Comparison of ENCODE assay signal across 17 cellular contexts in genomic region chr2:10222-10875, GRCh38. TPM values are rescaled to one million over a fixed set of nuclear protein-coding genes. Genes with fewer than 3 reads are reported as not detected.
DNase-seq lines count a peak whose midpoint lies in the region; ATAC-seq, FAIRE-seq and TF ChIP-seq lines count a peak whose summit lies in the region.
"Had no signal": no experiment of that assay in that cellular context is flagged by ENCODE, and none has a peak within 500 bp of the region (broad histone marks: within the 10 kb centered on the region; RNA-seq: fewer than 3 reads in every experiment).

No MANE protein-coding gene starts in this region.

- no peak for TF ChIP-seq CTCF in A549 (IDR thresholded peaks at IDR 0.05)
- TF ChIP-seq CTCF in fibroblast of the aortic adventitia (IDR thresholded peaks at IDR 0.05; ENCODE audit: insufficient read depth, low read length) = no peak
- no peak for TF ChIP-seq CTCF in nephron progenitor cell (IDR thresholded peaks at IDR 0.05)

- H3K4me2 ChIP-seq in A549 = no peak overlapping the region
- H3K4me2 ChIP-seq: PC-9 had no signal

- no peak for TF ChIP-seq POLR2A in A549 (IDR thresholded peaks at IDR 0.05; ENCODE audit: low read length)

- no peaks in the 10 kb centered on the region for H3K36me3 Mint-ChIP-seq in nephron progenitor cell (ENCODE audit: low read depth)
- H3K36me3 Mint-ChIP-seq: T-cell had no signal

- H3K4me1 ChIP-seq in A549 = no peaks in the 10 kb centered on the region
- H3K4me1 ChIP-seq: BE2C, parathyroid adenoma had no signal

- no peak for FAIRE-seq in A549 (lab: Jason Lieb, UNC)
- FAIRE-seq: astrocyte had no signal

- H3K27ac Mint-ChIP-seq in nephron progenitor cell = no peak overlapping the region
- H3K27ac Mint-ChIP-seq: T-cell had no signal

- H3K4me1 Mint-ChIP-seq in nephron progenitor cell = no peaks in the 10 kb centered on the region
- H3K4me1 Mint-ChIP-seq: T-cell had no signal

- H3K4me3 ChIP-seq in A549 (no peak overlapping the region), fibroblast of the aortic adventitia (ENCODE audit: low read depth, low read length) (no peak overlapping the region)
- H3K4me3 ChIP-seq: PC-9 had no signal

- WGBS in A549 (ENCODE audit: missing lambda C conversion rate) = 88% methylated on average over 32 of the region's 42 CpGs

- CTCF ChIA-PET in A549 (lab: Yijun Ruan, JAX) = no interaction called here

- peaks cover 12% of the 10 kb centered on the region for H3K27me3 Mint-ChIP-seq in nephron progenitor cell (ENCODE audit: low read depth, poor library complexity)

- peaks cover 8% of the 10 kb centered on the region; the same call in 1 of the 3 replicates for H3K9me3 ChIP-seq in A549
- H3K9me3 ChIP-seq: BE2C had no signal

- no peak for TF ChIP-seq EP300 in A549 (IDR thresholded peaks at IDR 0.05)

- H3K4me3 Mint-ChIP-seq in nephron progenitor cell = peak overlapping the region; percentile 70
- H3K4me3 Mint-ChIP-seq: T-cell had no signal

- POLR2A ChIA-PET in A549 (lab: Yijun Ruan, JAX) = no interaction called here

- no peak for TF ChIP-seq RAD21 in A549 (conservative IDR thresholded peaks at IDR 0.05 in 1 of 2, IDR thresholded peaks at IDR 0.05 in 1 of 2)

- DNase-seq in A549 (ENCODE audit: low read depth in 1 of 2, low spot score in 1 of 2) = no peak
- DNase-seq in NCI-H1694 (lab: John Stamatoyannopoulos, UW) = peak; percentile 28
- DNase-seq in fibroblast of the aortic adventitia (ENCODE audit: low read depth) = peak; percentile 3
- DNase-seq in nephron progenitor cell = peak; percentile 29
- DNase-seq in NCI-H1417 treated with DMSO at 0.1 percent for 48 hours (lab: John Stamatoyannopoulos, UW) = no peak
- DNase-seq in NCI-H2029 treated with DMSO at 0.1 percent for 48 hours (lab: John Stamatoyannopoulos, UW) = no peak
- DNase-seq: activated CD4-positive, alpha-beta T cell treated with anti-CD3 and anti-CD28 coated beads for 4 hours; BE2C; NCI-H2107; PC-9; stimulated activated CD8-positive, alpha-beta memory T cell treated with anti-CD3 and anti-CD28 coated beads, Interleukin-4, amount 100 ng/mL, for 48 hours; T-cell had no signal

- ATAC-seq in A549 (peak; percentile 13 to 47; a peak in 2 of 6 replicates), HG02973 (IDR thresholded peaks at IDR 0.05; ENCODE audit: unreplicated experiment) (no peak), HG02588 (IDR thresholded peaks at IDR 0.05; ENCODE audit: unreplicated experiment) (no peak)
- ATAC-seq: T-cell had no signal

- peaks cover 14% of the 10 kb centered on the region for H3K9me3 Mint-ChIP-seq in nephron progenitor cell
- H3K9me3 Mint-ChIP-seq: T-cell had no signal

- no peak overlapping the region for H3K27ac ChIP-seq in A549
- H3K27ac ChIP-seq: parathyroid adenoma, PC-9 had no signal

TF ChIP-seq in A549, 52 proteins besides CTCF, POLR2A, EP300 and RAD21:
- TF ChIP-seq CEBPB (IDR thresholded peaks at IDR 0.05) (no peak), POLR2AphosphoS2 (conservative IDR thresholded peaks at IDR 0.05; ENCODE audit: low read length) (no peak), CBX2 (IDR thresholded peaks at IDR 0.05; ENCODE audit: borderline replicate concordance, low read depth) (no peak), HDAC2 (IDR thresholded peaks at IDR 0.05) (no peak), KDM1A (IDR thresholded peaks at IDR 0.05; ENCODE audit: low read depth) (no peak), SREBF2 (IDR thresholded peaks at IDR 0.05) (no peak)

RNA-seq across cellular contexts. Expression of gene FAM110C, which starts 36.0 kb away (rescaled TPM):
- polyA plus RNA-seq in A549 (2011; rRNA removed) (0.35 and 0.53 TPM in 2 replicates), A549 (2017; fragmentation: RNase III; extraction: RNeasy Plus Mini Kit Qiagen cat#74134 plus additional on column Dnase treatment) (0.04 to 0.17 TPM (median 0.08 TPM) in 3 replicates)
- polyA plus RNA-seq in A549 (2012; cell fraction: cytosol; rRNA removed) = 0.05 and 0.12 TPM in 2 replicates
- polyA plus RNA-seq in A549 (2012; cell fraction: nucleus; rRNA removed) = 0.08 and 0.12 TPM in 2 replicates
- 0.10 and 0.62 TPM in 2 replicates for polyA minus RNA-seq in A549 (2011; rRNA and poly(A)+ RNA removed)
- not detected in 2 replicates for total RNA-seq in fibroblast of the aortic adventitia (ENCODE audit: low replicate concordance)
- total RNA-seq: LHCN-M2 had no signal

Comparison
In these comparisons a context has a peak if more than half of its experiments do, and no peak if none do; other contexts are left out.
1. ATAC-seq: peak in A549 (2 of 2); none in HG02973 (single experiment) and HG02588 (single experiment).
2. DNase-seq: peak in NCI-H1694 (single experiment), fibroblast of the aortic adventitia (single experiment) and nephron progenitor cell (single experiment); none in A549 (0 of 2), NCI-H1417 treated with DMSO at 0.1 percent for 48 hours (single experiment) and NCI-H2029 treated with DMSO at 0.1 percent for 48 hours (single experiment).